18 cellular contexts compared by ENCODE assay signal in genomic region chr1:184465489-184466146, GRCh38.
DNase-seq lines count a peak whose midpoint lies in the region; ATAC-seq and TF ChIP-seq lines count a peak whose summit lies in the region.
"Had no signal": no experiment of that assay in that cellular context is flagged by ENCODE, and none has a peak within 500 bp of the region (broad histone marks: within the 10 kb centered on the region; RNA-seq: fewer than 3 reads in every experiment).

No MANE protein-coding gene starts in this region.

- peak; percentile 65 for ATAC-seq in central memory CD8-positive, alpha-beta T cell (replicated peaks; ENCODE audit: extremely low read depth, poor library complexity, severe bottlenecking)
- peak in 2 of 4 donors; percentile 50 to 51 for ATAC-seq in psoas muscle
- no peak for ATAC-seq in activated naive CD4-positive, alpha-beta T cell treated with anti-CD3 and anti-CD28 coated beads, Interleukin-2, amount 50 U/mL, for 72 hours
- ATAC-seq in GM19455 (IDR thresholded peaks at IDR 0.05; ENCODE audit: unreplicated experiment), result no peak
- ATAC-seq: esophagus mucosa; GM12878; stimulated activated naive B cell treated with anti-CD40 and anti-IgM and Interleukin-4, amounts not matched to agents 10 μg/mL and 1 μg/mL and 100 μg/mL, for 72 hours had no signal

- no peaks in the 10 kb centered on the region for H3K27me3 Mint-ChIP-seq in central memory CD8-positive, alpha-beta T cell
- H3K27me3 Mint-ChIP-seq in activated T-helper 1 cell treated with anti-CD3 and anti-CD28 coated beads, Interleukin-12 subunit alpha, Interleukin-12 subunit beta, Interleukin-2, Interleukin-4 antibody, amounts not matched to agents 30 ng/mL and 10 ng/mL and 1 ng/mL, durations not matched to agents 14 hours and 24 hours and 36 hours (ENCODE audit: insufficient read depth), result peaks cover 4% of the 10 kb centered on the region
- H3K27me3 Mint-ChIP-seq: stimulated activated naive B cell treated with anti-CD40 and anti-IgM and Interleukin-4, amounts not matched to agents 10 μg/mL and 1 μg/mL and 100 μg/mL, for 72 hours had no signal

- intact Hi-C loops in psoas muscle (cut with DNase I), result no loop called here
- intact Hi-C loops in activated T-helper 1 cell treated with anti-CD3 and anti-CD28 coated beads, Interleukin-12 subunit alpha, Interleukin-12 subunit beta, Interleukin-2, Interleukin-4 antibody, amounts not matched to agents 30 ng/mL and 10 ng/mL and 1 ng/mL, durations not matched to agents 14 hours and 24 hours and 36 hours (cut with micrococcal nuclease), result no loop called here

- no peak overlapping the region for H3K4me2 ChIP-seq in hepatocyte
- H3K4me2 ChIP-seq: BLaER1 treated with 17β-estradiol and CSF1 and Interleukin-3, amounts not matched to agents 10 nM and 100 nM; KMS-11; PC-9 had no signal

- no peaks in the 10 kb centered on the region for H3K27me3 ChIP-seq in hepatocyte
- H3K27me3 ChIP-seq in psoas muscle (ENCODE audit: insufficient read depth in 3 of 3, low read length in 2 of 3), result no peaks in the 10 kb centered on the region
- H3K27me3 ChIP-seq: BLaER1 treated with 17β-estradiol and CSF1 and Interleukin-3, amounts not matched to agents 10 nM and 100 nM had no signal

- H3K4me3 ChIP-seq in hepatocyte, result no peak overlapping the region
- no peak overlapping the region for H3K4me3 ChIP-seq in psoas muscle
- H3K4me3 ChIP-seq: BLaER1 treated with 17β-estradiol and CSF1 and Interleukin-3, amounts not matched to agents 10 nM and 100 nM; GM12878; PC-9 had no signal

- H3K4me3 Mint-ChIP-seq in central memory CD8-positive, alpha-beta T cell, result no peak overlapping the region
- no peak overlapping the region for H3K4me3 Mint-ChIP-seq in activated T-helper 1 cell treated with anti-CD3 and anti-CD28 coated beads, Interleukin-12 subunit alpha, Interleukin-12 subunit beta, Interleukin-2, Interleukin-4 antibody, amounts not matched to agents 30 ng/mL and 10 ng/mL and 1 ng/mL, durations not matched to agents 14 hours and 24 hours and 36 hours
- H3K4me3 Mint-ChIP-seq: stimulated activated naive B cell treated with anti-CD40 and anti-IgM and Interleukin-4, amounts not matched to agents 10 μg/mL and 1 μg/mL and 100 μg/mL, for 72 hours had no signal

- no peaks in the 10 kb centered on the region for H4K20me1 ChIP-seq in hepatocyte (ENCODE audit: insufficient read depth, poor library complexity, severe bottlenecking)

- peak; percentile 23 for DNase-seq in HEK293T (ENCODE audit: extremely low spot score)
- peak in 1 of 2 donors; percentile 12 for DNase-seq in central memory CD8-positive, alpha-beta T cell (ENCODE audit: low spot score in 2 of 2)
- DNase-seq in hepatocyte (ENCODE audit: low spot score), result no peak
- no peak for DNase-seq in psoas muscle
- DNase-seq in activated naive CD4-positive, alpha-beta T cell treated with anti-CD3 and anti-CD28 coated beads, Interleukin-2, amount 50 U/mL, for 72 hours (ENCODE audit: low spot score in 2 of 2), result no peak
- DNase-seq in activated T-helper 1 cell treated with anti-CD3 and anti-CD28 coated beads, Interleukin-12 subunit alpha, Interleukin-12 subunit beta, Interleukin-2, Interleukin-4 antibody, amounts not matched to agents 30 ng/mL and 10 ng/mL and 1 ng/mL, durations not matched to agents 14 hours and 24 hours and 36 hours (ENCODE audit: low spot score), result no peak
- DNase-seq: activated gamma-delta T cell; aorta; dermis blood vessel endothelial cell; NCI-H146; NCI-H524; PC-9; stimulated activated naive B cell treated with anti-CD40 and anti-IgM and Interleukin-4, amounts not matched to agents 10 μg/mL and 1 μg/mL and 100 μg/mL, for 72 hours had no signal

- no peaks in the 10 kb centered on the region for H3K9me2 ChIP-seq in hepatocyte (replicated peaks; ENCODE audit: insufficient read depth)

- TF ChIP-seq CTCF in hepatocyte (IDR thresholded peaks at IDR 0.05; ENCODE audit: poor library complexity) (peak; percentile 24), psoas muscle (IDR thresholded peaks at IDR 0.05) (peak; percentile 13)

- CTCF ChIA-PET in HEK293T (lab: Yijun Ruan, JAX), result no interaction called here

- H3K4me1 ChIP-seq in hepatocyte (ENCODE audit: insufficient read depth) (no peaks in the 10 kb centered on the region), psoas muscle (peaks cover 39% of the 10 kb centered on the region)

- no peaks in the 10 kb centered on the region for H3K36me3 Mint-ChIP-seq in central memory CD8-positive, alpha-beta T cell (ENCODE audit: insufficient read depth)
- H3K36me3 Mint-ChIP-seq in activated naive CD4-positive, alpha-beta T cell treated with anti-CD3 and anti-CD28 coated beads, Interleukin-2, amount 50 U/mL, for 72 hours, result no peaks in the 10 kb centered on the region
- H3K36me3 Mint-ChIP-seq in activated T-helper 1 cell treated with anti-CD3 and anti-CD28 coated beads, Interleukin-12 subunit alpha, Interleukin-12 subunit beta, Interleukin-2, Interleukin-4 antibody, amounts not matched to agents 30 ng/mL and 10 ng/mL and 1 ng/mL, durations not matched to agents 14 hours and 24 hours and 36 hours (ENCODE audit: low read depth), result no peaks in the 10 kb centered on the region
- H3K36me3 Mint-ChIP-seq: stimulated activated naive B cell treated with anti-CD40 and anti-IgM and Interleukin-4, amounts not matched to agents 10 μg/mL and 1 μg/mL and 100 μg/mL, for 72 hours had no signal

- no peaks in the 10 kb centered on the region for H3K9me3 ChIP-seq in hepatocyte (ENCODE audit: low read depth)
- H3K9me3 ChIP-seq in psoas muscle, result peaks cover under 1% of the 10 kb centered on the region

- H3K36me3 ChIP-seq in hepatocyte (replicated peaks; ENCODE audit: insufficient read depth, low read depth), result no peaks in the 10 kb centered on the region
- no peaks in the 10 kb centered on the region for H3K36me3 ChIP-seq in psoas muscle (ENCODE audit: insufficient read depth in 1 of 2, low read depth in 1 of 2)

- no peak overlapping the region for H3K27ac ChIP-seq in hepatocyte
- peak overlapping the region; percentile 31 for H3K27ac ChIP-seq in psoas muscle
- H3K27ac ChIP-seq: BLaER1 treated with 17β-estradiol and CSF1 and Interleukin-3, amounts not matched to agents 10 nM and 100 nM; KMS-11; PC-9 had no signal

- no peak overlapping the region for H2AFZ ChIP-seq in hepatocyte
- H2AFZ ChIP-seq: PC-9 had no signal

- POLR2A ChIA-PET in HEK293T (lab: Yijun Ruan, JAX), result no interaction called here

- H3K9me3 Mint-ChIP-seq in central memory CD8-positive, alpha-beta T cell, result no peaks in the 10 kb centered on the region
- H3K9me3 Mint-ChIP-seq in activated naive CD4-positive, alpha-beta T cell treated with anti-CD3 and anti-CD28 coated beads, Interleukin-2, amount 50 U/mL, for 72 hours, result no peaks in the 10 kb centered on the region
- H3K9me3 Mint-ChIP-seq in activated T-helper 1 cell treated with anti-CD3 and anti-CD28 coated beads, Interleukin-12 subunit alpha, Interleukin-12 subunit beta, Interleukin-2, Interleukin-4 antibody, amounts not matched to agents 30 ng/mL and 10 ng/mL and 1 ng/mL, durations not matched to agents 14 hours and 24 hours and 36 hours, result no peaks in the 10 kb centered on the region
- H3K9me3 Mint-ChIP-seq: stimulated activated naive B cell treated with anti-CD40 and anti-IgM and Interleukin-4, amounts not matched to agents 10 μg/mL and 1 μg/mL and 100 μg/mL, for 72 hours had no signal

- H3K27ac Mint-ChIP-seq in central memory CD8-positive, alpha-beta T cell (ENCODE audit: low read depth), result no peak overlapping the region
- H3K27ac Mint-ChIP-seq in activated naive CD4-positive, alpha-beta T cell treated with anti-CD3 and anti-CD28 coated beads, Interleukin-2, amount 50 U/mL, for 72 hours, result no peak overlapping the region
- H3K27ac Mint-ChIP-seq in activated T-helper 1 cell treated with anti-CD3 and anti-CD28 coated beads, Interleukin-12 subunit alpha, Interleukin-12 subunit beta, Interleukin-2, Interleukin-4 antibody, amounts not matched to agents 30 ng/mL and 10 ng/mL and 1 ng/mL, durations not matched to agents 14 hours and 24 hours and 36 hours, result no peak overlapping the region
- H3K27ac Mint-ChIP-seq: stimulated activated naive B cell treated with anti-CD40 and anti-IgM and Interleukin-4, amounts not matched to agents 10 μg/mL and 1 μg/mL and 100 μg/mL, for 72 hours had no signal

- H3K79me2 ChIP-seq in hepatocyte, result peaks cover 5% of the 10 kb centered on the region

- peaks cover 28% of the 10 kb centered on the region for H3K4me1 Mint-ChIP-seq in central memory CD8-positive, alpha-beta T cell
- no peaks in the 10 kb centered on the region for H3K4me1 Mint-ChIP-seq in activated T-helper 1 cell treated with anti-CD3 and anti-CD28 coated beads, Interleukin-12 subunit alpha, Interleukin-12 subunit beta, Interleukin-2, Interleukin-4 antibody, amounts not matched to agents 30 ng/mL and 10 ng/mL and 1 ng/mL, durations not matched to agents 14 hours and 24 hours and 36 hours (ENCODE audit: low read depth)

- 78% methylated on average over 7 of the region's 7 CpGs for WGBS in hepatocyte (ENCODE audit: low lambda C conversion rate, missing lambda C conversion rate)
- WGBS in psoas muscle, 3 donors, result 62 to 84% (median 72%) methylated on average over 7 of the region's 7 CpGs

TF ChIP-seq in HEK293T, 16 proteins besides CTCF, POLR2A, EP300 and RAD21:
- TF ChIP-seq L3MBTL2 (conservative IDR thresholded peaks at IDR 0.05), result no peak
- no peak for TF ChIP-seq ELF4 (IDR thresholded peaks at IDR 0.05)
- TF ChIP-seq FOXM1 (IDR thresholded peaks at IDR 0.05; ENCODE audit: borderline replicate concordance), result no peak
- TF ChIP-seq FOXA1 (IDR thresholded peaks at IDR 0.05), result no peak
- no peak for TF ChIP-seq LEF1 (IDR thresholded peaks at IDR 0.05; ENCODE audit: borderline replicate concordance)
- TF ChIP-seq ARNT (IDR thresholded peaks at IDR 0.05), result no peak
- TF ChIP-seq HDGF (IDR thresholded peaks at IDR 0.05; ENCODE audit: borderline replicate concordance), result no peak
- TF ChIP-seq NFRKB (IDR thresholded peaks at IDR 0.05), result no peak
- TF ChIP-seq BHLHE40 (IDR thresholded peaks at IDR 0.05; ENCODE audit: borderline replicate concordance), result no peak
- no peak for TF ChIP-seq CTBP1 (IDR thresholded peaks at IDR 0.05; ENCODE audit: borderline replicate concordance)
- TF ChIP-seq FOXK2 (IDR thresholded peaks at IDR 0.05), result no peak
- TF ChIP-seq ZNF384 (IDR thresholded peaks at IDR 0.05), result no peak
- TF ChIP-seq, protein P1, sequence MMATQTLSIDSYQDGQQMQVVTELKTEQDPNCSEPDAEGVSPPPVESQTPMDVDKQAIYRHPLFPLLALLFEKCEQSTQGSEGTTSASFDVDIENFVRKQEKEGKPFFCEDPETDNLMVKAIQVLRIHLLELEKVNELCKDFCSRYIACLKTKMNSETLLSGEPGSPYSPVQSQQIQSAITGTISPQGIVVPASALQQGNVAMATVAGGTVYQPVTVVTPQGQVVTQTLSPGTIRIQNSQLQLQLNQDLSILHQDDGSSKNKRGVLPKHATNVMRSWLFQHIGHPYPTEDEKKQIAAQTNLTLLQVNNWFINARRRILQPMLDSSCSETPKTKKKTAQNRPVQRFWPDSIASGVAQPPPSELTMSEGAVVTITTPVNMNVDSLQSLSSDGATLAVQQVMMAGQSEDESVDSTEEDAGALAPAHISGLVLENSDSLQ (IDR thresholded peaks at IDR 0.05), result no peak
- TF ChIP-seq SP1 (IDR thresholded peaks at IDR 0.05), result no peak
- no peak for TF ChIP-seq TARDBP (IDR thresholded peaks at IDR 0.05)
- TF ChIP-seq SUZ12 (IDR thresholded peaks at IDR 0.05), result no peak
TF ChIP-seq in HEK293T: peak in this region for 0.
